In genomic region chr11:20068691-20069090, GRCh38 we compare ENCODE assay signal across 19 cellular contexts.
A peak's percentile ranks its signal among the peaks of the same experiment; 100 is the strongest.
DNase-seq lines count a peak whose midpoint lies in the region; TF ChIP-seq lines count a peak whose summit lies in the region.
"Had no signal": no experiment of that assay in that cellular context is flagged by ENCODE, and none has a peak within 500 bp of the region (broad histone marks: within the 10 kb centered on the region; RNA-seq: fewer than 3 reads in every experiment).

No MANE protein-coding gene starts in this region.

- TF ChIP-seq CTCF in MCF 10A (IDR thresholded peaks at IDR 0.05; ENCODE audit: unreplicated experiment), result no peak
- TF ChIP-seq CTCF in mammary epithelial cell (conservative IDR thresholded peaks at IDR 0.05 in 1 of 2, IDR thresholded peaks at IDR 0.05 in 1 of 2; ENCODE audit: extremely low read depth in 1 of 2, insufficient read depth in 1 of 2, low read depth in 1 of 2, low read length in 2 of 2), result no peak
- TF ChIP-seq CTCF in LNCaP clone FGC (IDR thresholded peaks at IDR 0.05; ENCODE audit: control insufficient read depth, extremely low read depth, insufficient read depth), result no peak
- no peak for TF ChIP-seq CTCF in breast epithelium (IDR thresholded peaks at IDR 0.05)
- TF ChIP-seq CTCF in prostate gland (IDR thresholded peaks at IDR 0.05), result no peak

- CTCF ChIA-PET in MCF 10A (lab: Yijun Ruan, JAX), result interaction anchor here (0.6 to 1.8 kb wide), 7 partner anchors 8 to 505 kb away, joined by 3 to 5 read pairs (median 3); no protein-coding TSS in a partner anchor
- CTCF ChIA-PET in mammary epithelial cell (lab: Charles Lee; ENCODE audit: low non-redundant PET), result no interaction called here

- no peaks in the 10 kb centered on the region for H3K79me2 ChIP-seq in mammary epithelial cell (ENCODE audit: insufficient read depth, low read length)

- H3K9me3 ChIP-seq in mammary epithelial cell (replicated peaks; ENCODE audit: insufficient read depth, low read length), result no peaks in the 10 kb centered on the region
- no peaks in the 10 kb centered on the region for H3K9me3 ChIP-seq in breast epithelium
- no peaks in the 10 kb centered on the region for H3K9me3 ChIP-seq in prostate gland

- no peak overlapping the region for H3K4me3 Mint-ChIP-seq in MCF 10A (ENCODE audit: unreplicated experiment)
- H3K4me3 Mint-ChIP-seq: B cell, CD14-positive monocyte had no signal

- BruUV-seq in MCF 10A (replicated peaks; lab: Mats Ljungman, UMichigan), result no TSS peak
- no TSS peak for BruUV-seq in mammary epithelial cell (replicated peaks; lab: Mats Ljungman, UMichigan)

- H3K27me3 Mint-ChIP-seq in MCF 10A (ENCODE audit: insufficient read depth, unreplicated experiment), result no peaks in the 10 kb centered on the region

- H3K9me3 Mint-ChIP-seq in MCF 10A (ENCODE audit: unreplicated experiment), result no peaks in the 10 kb centered on the region

- no peaks in the 10 kb centered on the region for H3K4me1 ChIP-seq in mammary epithelial cell (ENCODE audit: insufficient read depth, low read length)
- H3K4me1 ChIP-seq in breast epithelium, result no peaks in the 10 kb centered on the region
- H3K4me1 ChIP-seq in prostate gland (replicated peaks), result no peaks in the 10 kb centered on the region

- peaks cover 3% of the 10 kb centered on the region for H3K4me1 Mint-ChIP-seq in MCF 10A (ENCODE audit: insufficient read depth, unreplicated experiment)
- H3K4me1 Mint-ChIP-seq: B cell had no signal

- H3K4me3 ChIP-seq in mammary epithelial cell (replicated peaks in 1 of 3; ENCODE audit: insufficient read depth in 1 of 3, low read depth in 2 of 3, low read length in 3 of 3), result no peak overlapping the region
- H3K4me3 ChIP-seq in LNCaP clone FGC (ENCODE audit: low read depth, low read length), result no peak overlapping the region
- H3K4me3 ChIP-seq in breast epithelium, result no peak overlapping the region
- H3K4me3 ChIP-seq in prostate gland, result no peak overlapping the region
- H3K4me3 ChIP-seq: A549 had no signal

- no peak overlapping the region for H3K9ac ChIP-seq in mammary epithelial cell (ENCODE audit: insufficient read depth, low read length)

- H3K27ac Mint-ChIP-seq in MCF 10A (ENCODE audit: low read depth, unreplicated experiment), result peak overlapping the region; percentile 82
- H3K27ac Mint-ChIP-seq: B cell, CD14-positive monocyte had no signal

- peaks cover 100% of the 10 kb centered on the region for H3K36me3 Mint-ChIP-seq in MCF 10A (ENCODE audit: insufficient read depth, unreplicated experiment)
- H3K36me3 Mint-ChIP-seq: CD14-positive monocyte had no signal

- DNase-seq in MCF 10A (ENCODE audit: unreplicated experiment) (no peak), mammary epithelial cell (no peak), LNCaP clone FGC (ENCODE audit: low read depth) (peak; percentile 35), breast epithelium (ENCODE audit: low spot score in 2 of 2) (peak; percentile 63 to 82), prostate gland (ENCODE audit: low spot score) (peak; percentile 50), GM03348 (ENCODE audit: low spot score) (no peak)
- no peak for DNase-seq in stimulated activated CD8-positive, alpha-beta memory T cell treated with anti-CD3 and anti-CD28 coated beads, Interleukin-4, amount 100 ng/mL, for 48 hours
- DNase-seq: EL, GF-D8, KG1, NCI-H1417, NCI-H1694 treated with DMSO at 0.1 percent for 48 hours, NCI-H2227 treated with DMSO at 0.1 percent for 48 hours, NCI-H524, NCI-H82, SHP77 had no signal

- H3K4me2 ChIP-seq in mammary epithelial cell (ENCODE audit: insufficient read depth, low read depth, low read length), result no peak overlapping the region

- dilution Hi-C loops in mammary epithelial cell (cut with HindIII; ENCODE audit: low sequenced_read_pairs), result no loop called here

- intact Hi-C loops in MCF 10A (cut with micrococcal nuclease) (no loop called here), mammary epithelial cell (cut with micrococcal nuclease) (no loop called here), breast epithelium (cut with DNase I; ENCODE audit: low total_unique reads) (no loop called here), prostate gland (cut with DNase I) (no loop called here)

- in situ Hi-C loops in mammary epithelial cell (cut with MboI; ENCODE audit: low sequenced_read_pairs in 2 of 2), result no loop called here

- 30% methylated on average over 2 of the region's 2 CpGs for WGBS in mammary epithelial cell (ENCODE audit: low coverage, missing lambda C conversion rate)
- 41% methylated on average over 2 of the region's 2 CpGs for WGBS in prostate gland

- H3K27me3 ChIP-seq in mammary epithelial cell (ENCODE audit: insufficient read depth, low read length), result no peaks in the 10 kb centered on the region
- no peaks in the 10 kb centered on the region for H3K27me3 ChIP-seq in breast epithelium
- H3K27me3 ChIP-seq in prostate gland (replicated peaks; ENCODE audit: insufficient read depth), result peaks cover 3% of the 10 kb centered on the region

- no peak overlapping the region for H2AFZ ChIP-seq in mammary epithelial cell (ENCODE audit: low read depth, low read length)

- H4K20me1 ChIP-seq in mammary epithelial cell (ENCODE audit: insufficient read depth, low read length), result no peaks in the 10 kb centered on the region

- TF ChIP-seq POLR2A in breast epithelium (IDR thresholded peaks at IDR 0.05), result no peak
- no peak for TF ChIP-seq POLR2A in prostate gland (IDR thresholded peaks at IDR 0.05)

- H3K36me3 ChIP-seq in mammary epithelial cell (ENCODE audit: insufficient read depth, low read length) (peaks cover 3% of the 10 kb centered on the region), breast epithelium (no peaks in the 10 kb centered on the region), prostate gland (no peaks in the 10 kb centered on the region)

- POLR2A ChIA-PET in MCF 10A (lab: Yijun Ruan, JAX), result interaction anchor here (0.7 to 2.2 kb wide), 6 partner anchors 8 to 46 kb away, joined by 3 to 6 read pairs (median 4); no protein-coding TSS in a partner anchor

- H3K27ac ChIP-seq in mammary epithelial cell (ENCODE audit: insufficient read depth, low read depth, low read length), result no peak overlapping the region
- peak overlapping the region in 1 of 2 donors; percentile 44 for H3K27ac ChIP-seq in breast epithelium
- H3K27ac ChIP-seq in prostate gland, result no peak overlapping the region

Comparison
In these comparisons a context has a peak if more than half of its experiments do, and no peak if none do; other contexts are left out.
1. DNase-seq: peak in LNCaP clone FGC (single experiment), breast epithelium (2 of 2) and prostate gland (single experiment); none in MCF 10A (single experiment), mammary epithelial cell (single experiment), GM03348 (single experiment) and stimulated activated CD8-positive, alpha-beta memory T cell treated with anti-CD3 and anti-CD28 coated beads, Interleukin-4, amount 100 ng/mL, for 48 hours (single experiment).